ENCODE assay signal across 1 cellular context in genomic region chr19:1041272-1041834, GRCh38.
A peak's percentile ranks its signal among the peaks of the same experiment; 100 is the strongest.
TF ChIP-seq lines count a peak whose summit lies in the region.

No MANE protein-coding gene starts in this region.

TF ChIP-seq in HepG2, 621 proteins besides CTCF, POLR2A, EP300 and RAD21 (continued from another document and continues in another):
- TF ChIP-seq ZNF501 (CRISPR knock-in tag; IDR thresholded peaks at IDR 0.05) = no peak
- TF ChIP-seq ZNF232 (CRISPR knock-in tag; IDR thresholded peaks at IDR 0.05; ENCODE audit: borderline replicate concordance) = no peak
- no peak for TF ChIP-seq ZNF512 (CRISPR knock-in tag; IDR thresholded peaks at IDR 0.05)
- TF ChIP-seq ZNF766 (CRISPR knock-in tag; IDR thresholded peaks at IDR 0.05; ENCODE audit: borderline replicate concordance) = no peak
- no peak for TF ChIP-seq NKX3-1 (CRISPR knock-in tag; IDR thresholded peaks at IDR 0.05)
- no peak for TF ChIP-seq CENPT (CRISPR knock-in tag; IDR thresholded peaks at IDR 0.05; ENCODE audit: low read depth)
- TF ChIP-seq ZBTB26 (CRISPR knock-in tag; IDR thresholded peaks at IDR 0.05; ENCODE audit: borderline replicate concordance) = no peak
- TF ChIP-seq CHCHD3 (CRISPR knock-in tag; IDR thresholded peaks at IDR 0.05) = no peak
- TF ChIP-seq SMAD3 (CRISPR knock-in tag; IDR thresholded peaks at IDR 0.05) = no peak
- TF ChIP-seq IKZF4 (CRISPR knock-in tag; IDR thresholded peaks at IDR 0.05; ENCODE audit: borderline replicate concordance, low read depth, not compliant biosample characterization) = no peak
- no peak for TF ChIP-seq TMF1 (CRISPR knock-in tag; IDR thresholded peaks at IDR 0.05; ENCODE audit: low read depth)
- no peak for TF ChIP-seq STAT5B (CRISPR knock-in tag; IDR thresholded peaks at IDR 0.05)
- TF ChIP-seq ZFYVE20 (CRISPR knock-in tag; IDR thresholded peaks at IDR 0.05; ENCODE audit: borderline replicate concordance, low read depth) = no peak
- TF ChIP-seq ATF5 (CRISPR knock-in tag; IDR thresholded peaks at IDR 0.05; ENCODE audit: low read depth) = no peak
- TF ChIP-seq MBD4 (IDR thresholded peaks at IDR 0.05; ENCODE audit: borderline replicate concordance, low read length) = no peak
- TF ChIP-seq ETV6 (CRISPR knock-in tag; conservative IDR thresholded peaks at IDR 0.05) = no peak
- no peak for TF ChIP-seq ZNF225 (CRISPR knock-in tag; IDR thresholded peaks at IDR 0.05)
- no peak for TF ChIP-seq HOXA7 (CRISPR knock-in tag; IDR thresholded peaks at IDR 0.05)
- TF ChIP-seq TEAD3 (CRISPR knock-in tag; optimal IDR thresholded peaks at IDR 0.05; ENCODE audit: borderline replicate concordance) = no peak
- no peak for TF ChIP-seq CBX2 (IDR thresholded peaks at IDR 0.05; ENCODE audit: low read depth, low read length)
- no peak for TF ChIP-seq CBX2 (CRISPR knock-in tag; IDR thresholded peaks at IDR 0.05; ENCODE audit: low read depth)
- no peak for TF ChIP-seq NFIC (IDR thresholded peaks at IDR 0.05; ENCODE audit: low read length)
- 0 out of 2 replicates have a peak, but pooled peaks have one; percentile 5 for TF ChIP-seq HOXA3 (CRISPR knock-in tag; IDR thresholded peaks at IDR 0.05)
- 0 out of 2 replicates have a peak, but pooled peaks have one; percentile 75 for TF ChIP-seq ZNF136 (CRISPR knock-in tag; IDR thresholded peaks at IDR 0.05; ENCODE audit: low read depth)
- no peak for TF ChIP-seq ZBTB33 (CRISPR knock-in tag; IDR thresholded peaks at IDR 0.05)
- TF ChIP-seq MTF1 (CRISPR knock-in tag; IDR thresholded peaks at IDR 0.05) = no peak
- no peak for TF ChIP-seq ZNF546 (CRISPR knock-in tag; conservative IDR thresholded peaks at IDR 0.05)
- TF ChIP-seq KMT2A (CRISPR knock-in tag; IDR thresholded peaks at IDR 0.05) = no peak
- no peak for TF ChIP-seq ZNF704 (CRISPR knock-in tag; IDR thresholded peaks at IDR 0.05; ENCODE audit: borderline replicate concordance)
- TF ChIP-seq ADNP (CRISPR knock-in tag; IDR thresholded peaks at IDR 0.05) = no peak
- TF ChIP-seq ZNF576 (CRISPR knock-in tag; IDR thresholded peaks at IDR 0.05) = no peak
- 0 out of 2 replicates have a peak, but pooled peaks have one; percentile 25 for TF ChIP-seq RXRA (CRISPR knock-in tag; IDR thresholded peaks at IDR 0.05)
- peak; percentile 73; the same call in 1 of the 2 replicates for TF ChIP-seq ZNF768 (CRISPR knock-in tag; IDR thresholded peaks at IDR 0.05)
- no peak for TF ChIP-seq ZNF251 (CRISPR knock-in tag; IDR thresholded peaks at IDR 0.05)
- TF ChIP-seq YY1 (IDR thresholded peaks at IDR 0.05; ENCODE audit: insufficient read depth, insufficient replicate concordance, low read depth, low read length) = no peak
- TF ChIP-seq ZNF724P (CRISPR knock-in tag; IDR thresholded peaks at IDR 0.05; ENCODE audit: borderline replicate concordance) = no peak
- peak; percentile 7 for TF ChIP-seq SP2 (CRISPR knock-in tag; IDR thresholded peaks at IDR 0.05)
- TF ChIP-seq ZNF276 (CRISPR knock-in tag; IDR thresholded peaks at IDR 0.05; ENCODE audit: low read depth) = no peak
- TF ChIP-seq HNF4A (CRISPR knock-in tag; IDR thresholded peaks at IDR 0.05) = no peak
- TF ChIP-seq HDAC1 (CRISPR knock-in tag; IDR thresholded peaks at IDR 0.05) = peak; percentile 29; the same call in 1 of the 2 replicates
- no peak for TF ChIP-seq ZKSCAN5 (CRISPR knock-in tag; IDR thresholded peaks at IDR 0.05)
- no peak for TF ChIP-seq GTF3A (CRISPR knock-in tag; conservative IDR thresholded peaks at IDR 0.05)
- TF ChIP-seq EEA1 (CRISPR knock-in tag; IDR thresholded peaks at IDR 0.05; ENCODE audit: borderline replicate concordance) = no peak
- TF ChIP-seq RFXANK (CRISPR knock-in tag; IDR thresholded peaks at IDR 0.05) = no peak
- 0 out of 2 replicates have a peak, but pooled peaks have one; percentile 7 for TF ChIP-seq GATAD2A (CRISPR knock-in tag; IDR thresholded peaks at IDR 0.05)
- no peak for TF ChIP-seq ZIK1 (CRISPR knock-in tag; IDR thresholded peaks at IDR 0.05; ENCODE audit: borderline replicate concordance, low read depth)
- no peak for TF ChIP-seq ZNF510 (CRISPR knock-in tag; IDR thresholded peaks at IDR 0.05; ENCODE audit: low read depth)
- no peak for TF ChIP-seq RBM39 (IDR thresholded peaks at IDR 0.05; ENCODE audit: low read depth, low read length, poor library complexity, severe bottlenecking)
- no peak for TF ChIP-seq ZHX1 (CRISPR knock-in tag; IDR thresholded peaks at IDR 0.05; ENCODE audit: low read depth)
- TF ChIP-seq SMARCE1 (IDR thresholded peaks at IDR 0.05; ENCODE audit: borderline replicate concordance) = no peak
- no peak for TF ChIP-seq NONO (IDR thresholded peaks at IDR 0.05)
- no peak for TF ChIP-seq NONO (CRISPR knock-in tag; conservative IDR thresholded peaks at IDR 0.05)
- TF ChIP-seq TARDBP (CRISPR knock-in tag; IDR thresholded peaks at IDR 0.05) = no peak
- TF ChIP-seq ZNF660 (CRISPR knock-in tag; IDR thresholded peaks at IDR 0.05; ENCODE audit: borderline replicate concordance, low read depth) = no peak
- TF ChIP-seq SIX4 (CRISPR knock-in tag; IDR thresholded peaks at IDR 0.05) = no peak
- TF ChIP-seq ZFP90 (CRISPR knock-in tag; IDR thresholded peaks at IDR 0.05; ENCODE audit: borderline replicate concordance) = no peak
- TF ChIP-seq PLRG1 (conservative IDR thresholded peaks at IDR 0.05) = no peak
- no peak for TF ChIP-seq THRA (CRISPR knock-in tag; IDR thresholded peaks at IDR 0.05; ENCODE audit: borderline replicate concordance)
- no peak for TF ChIP-seq ZMAT5 (CRISPR knock-in tag; IDR thresholded peaks at IDR 0.05; ENCODE audit: borderline replicate concordance, low read depth)
- TF ChIP-seq TAF15 (IDR thresholded peaks at IDR 0.05; ENCODE audit: low read depth, low read length, poor library complexity, severe bottlenecking) = no peak
- TF ChIP-seq ZGPAT (CRISPR knock-in tag; IDR thresholded peaks at IDR 0.05) = no peak
- TF ChIP-seq WIZ (CRISPR knock-in tag; IDR thresholded peaks at IDR 0.05) = no peak
